Comparison of ENCODE assay signal across 7 cellular contexts in genomic region chr19:2290441-2291184, GRCh38. TPM values are rescaled to one million over a fixed set of nuclear protein-coding genes. Genes with fewer than 3 reads are reported as not detected.
A peak's percentile ranks its signal among the peaks of the same experiment; 100 is the strongest.
DNase-seq lines count a peak whose midpoint lies in the region; ATAC-seq, FAIRE-seq and TF ChIP-seq lines count a peak whose summit lies in the region.

No MANE protein-coding gene starts in this region.

- no peak overlapping the region for H2BK120ac ChIP-seq in H1 (replicated peaks; ENCODE audit: low read depth, low read length)

- ATAC-seq in HG02973 (IDR thresholded peaks at IDR 0.05; ENCODE audit: unreplicated experiment), result no peak

- no peak for FAIRE-seq in H1 (lab: Jason Lieb, UNC)

- H3K27ac ChIP-seq in H1 (ENCODE audit: low read depth, low read length), result no peak overlapping the region
- H3K27ac ChIP-seq in sigmoid colon, result peak overlapping the region in 1 of 4 donors; percentile 31

- TF ChIP-seq EP300 in H1 (IDR thresholded peaks at IDR 0.05; ENCODE audit: borderline replicate concordance in 1 of 2, low read depth in 2 of 2, low read length in 2 of 2) (no peak), sigmoid colon (IDR thresholded peaks at IDR 0.05) (no peak)

- H3K36me3 ChIP-seq in H1 (ENCODE audit: control insufficient read depth in 2 of 4, insufficient read depth in 4 of 4, low read length in 3 of 4) (peaks cover 0 to 6% (median 0%) of the 10 kb centered on the region in 4 experiments; a peak in 1 of 8 replicates), sigmoid colon (no peaks in the 10 kb centered on the region)

- H4K5ac ChIP-seq in H1 (ENCODE audit: insufficient read length, low read depth, low read length), result no peak overlapping the region

- TF ChIP-seq CTCF in GM12875 (IDR thresholded peaks at IDR 0.05; ENCODE audit: borderline replicate concordance, insufficient read depth, low read depth, low read length) (no peak), H1 (IDR thresholded peaks at IDR 0.05; ENCODE audit: control extremely low read depth in 1 of 3, insufficient read depth in 1 of 3, low read depth in 1 of 3, low read length in 3 of 3) (no peak), sigmoid colon (IDR thresholded peaks at IDR 0.05) (no peak)

- POLR2A ChIA-PET in H1 (lab: Charles Lee; ENCODE audit: partially characterized antibody), result interaction anchor here (0.5 to 2.1 kb wide), 14 partner anchors 7 to 212 kb away, joined by 3 to 17 read pairs (median 3); partner anchors contain the start of gene AMH

- H4K8ac ChIP-seq in H1 (ENCODE audit: extremely low read depth, insufficient read depth, low read length), result peak overlapping the region; percentile 75; the same call in 1 of the 2 replicates

- intact Hi-C loops in sigmoid colon (cut with DNase I), result no loop called here

- no peak overlapping the region for H3K56ac ChIP-seq in H1 (replicated peaks; ENCODE audit: insufficient read length, low read depth, low read length)

- H4K91ac ChIP-seq in H1 (replicated peaks; ENCODE audit: insufficient read length, low read length), result no peak overlapping the region

- H2AFZ ChIP-seq in H1 (ENCODE audit: low read length), result no peak overlapping the region

- CTCF ChIA-PET in H1 (lab: Charles Lee; ENCODE audit: partially characterized antibody), result interaction anchor here (0.6 to 2.3 kb wide), 9 partner anchors 13 to 443 kb away, joined by 3 to 20 read pairs (median 4); no protein-coding TSS in a partner anchor

- H3K9me3 ChIP-seq in H1 (ENCODE audit: insufficient read depth in 2 of 2, low read depth in 1 of 2, low read length in 1 of 2) (no peaks in the 10 kb centered on the region), sigmoid colon (no peaks in the 10 kb centered on the region)

- peaks cover 40 to 67% (median 59%) of the 10 kb centered on the region in 4 experiments for H3K27me3 ChIP-seq in H1 (replicated peaks in 1 of 4; ENCODE audit: control insufficient read depth in 3 of 4, extremely low read depth in 1 of 4, insufficient read depth in 3 of 4, low read length in 3 of 4)
- peaks cover 30 to 49% (median 44%) of the 10 kb centered on the region in 3 donors for H3K27me3 ChIP-seq in sigmoid colon

- no peak overlapping the region for H2BK5ac ChIP-seq in H1 (ENCODE audit: low read depth, low read length)

- H3K4me1 ChIP-seq in H1 (replicated peaks in 1 of 4; ENCODE audit: control insufficient read depth in 3 of 4, insufficient read depth in 4 of 4, low read length in 3 of 4) (peaks cover 0 to 24% (median 9%) of the 10 kb centered on the region in 4 experiments; a peak in 5 of 7 replicates), sigmoid colon (peaks cover 0 to 48% (median 44%) of the 10 kb centered on the region in 4 donors)

- WGBS in H1 (ENCODE audit: extremely low coverage in 1 of 2, insufficient coverage in 1 of 2, insufficient read length in 1 of 2, insufficient replicate concordance in 2 of 2, low coverage in 1 of 2, low lambda C conversion rate in 2 of 2, missing lambda C conversion rate in 1 of 2), 2 experiments, result 5% methylated on average over 76 of the region's 82 CpGs; no CpG with 5 or more reads in 1 of the 2 experiments
- 3% methylated on average over 82 of the region's 82 CpGs for WGBS in sigmoid colon, 2 donors

- H2BK20ac ChIP-seq in H1 (ENCODE audit: low read length), result no peak overlapping the region

- TF ChIP-seq RAD21 in H1 (IDR thresholded peaks at IDR 0.05 in 1 of 2, conservative IDR thresholded peaks at IDR 0.05 in 1 of 2; ENCODE audit: low read depth in 2 of 2, low read length in 2 of 2), result no peak

- peak overlapping the region; percentile 99; the same call in 1 of the 2 replicates for H2BK15ac ChIP-seq in H1 (ENCODE audit: low read length)

- no peak for TF ChIP-seq POLR2A in H1 (IDR thresholded peaks at IDR 0.05; ENCODE audit: control extremely low read depth in 1 of 2, low read depth in 2 of 2, low read length in 2 of 2)
- no peak for TF ChIP-seq POLR2A in sigmoid colon (IDR thresholded peaks at IDR 0.05)

- H3K79me2 ChIP-seq in H1 (ENCODE audit: control insufficient read depth in 1 of 2, insufficient read depth in 2 of 2, low read length in 2 of 2), result no peaks in the 10 kb centered on the region

- H2BK12ac ChIP-seq in H1 (ENCODE audit: low read depth, low read length), result peak overlapping the region; percentile 92; the same call in 1 of the 2 replicates

- H3K79me1 ChIP-seq in H1 (ENCODE audit: low read depth, low read length), result no peaks in the 10 kb centered on the region

- H3K23me2 ChIP-seq in H1 (ENCODE audit: low read depth, low read length), result peaks cover 10% of the 10 kb centered on the region; the same call in 1 of the 2 replicates

- peaks cover 0 to 11% of the 10 kb centered on the region in 2 experiments for H4K20me1 ChIP-seq in H1 (replicated peaks in 1 of 2; ENCODE audit: control insufficient read depth in 1 of 2, insufficient read depth in 2 of 2, low read length in 2 of 2)

- H3K4me2 ChIP-seq in H1 (ENCODE audit: insufficient read depth in 1 of 2, low read depth in 2 of 2, low read length in 2 of 2), result peak overlapping the region; percentile 58 to 97

- H3K4me3 ChIP-seq in GM12875 (ENCODE audit: low read depth, low read length), result peak overlapping the region; percentile 89
- H3K4me3 ChIP-seq in H1 (ENCODE audit: extremely low read depth in 1 of 4, insufficient read depth in 2 of 4, low read depth in 3 of 4, low read length in 4 of 4), result peak overlapping the region in 3 of 4 experiments; percentile 21 to 56 (median 36); a peak in 6 of 8 replicates
- peak overlapping the region in 3 of 4 donors; percentile 28 to 46 (median 40) for H3K4me3 ChIP-seq in sigmoid colon

- H3K9ac ChIP-seq in H1 (replicated peaks in 1 of 4; ENCODE audit: extremely low read depth in 1 of 4, low read depth in 3 of 4, low read length in 3 of 4), result no peak overlapping the region

- H2AK5ac ChIP-seq in H1 (ENCODE audit: low read depth, low read length), result no peak overlapping the region

- no peak overlapping the region for H3K4ac ChIP-seq in H1 (replicated peaks; ENCODE audit: insufficient read length, low read depth, low read length)

- H3K14ac ChIP-seq in H1 (ENCODE audit: insufficient read length), result no peak overlapping the region

- H3K23ac ChIP-seq in H1 (ENCODE audit: insufficient read length), result no peak overlapping the region

- peak overlapping the region; percentile 48; the same call in 1 of the 2 replicates for H3K18ac ChIP-seq in H1 (ENCODE audit: extremely low read depth, low read length)

- DNase-seq in NCI-H2171 treated with DMSO at 0.1 percent for 48 hours (lab: John Stamatoyannopoulos, UW) (peak; percentile 47), H1 (ENCODE audit: low read depth in 1 of 2, low spot score in 2 of 2) (peak in 1 of 2 experiments; percentile 79), sigmoid colon (no peak), SIG-M5 treated with dmso at 0.1 percent for 504 hours (lab: John Stamatoyannopoulos, UW; ENCODE audit: unreplicated experiment) (no peak), NAMALWA (ENCODE audit: low spot score) (no peak)

RNA-seq across cellular contexts. Expression of gene PEAK3, which starts 8.6 kb away (rescaled TPM):
- total RNA-seq in H1 (2021; fragmentation: NEBNext Ultra II Directional; extraction: Animal tissue kit (Norgen Biotek cat#: 25700)), result not detected in 2 replicates
- not detected in 2 replicates for polyA plus RNA-seq in H1 (2011; rRNA removed)
- polyA plus RNA-seq in H1 (2011; cell fraction: cytosol; rRNA removed), result not detected
- polyA plus RNA-seq in H1 (2011; cell fraction: nucleus; rRNA removed), result not detected
- polyA plus RNA-seq in H1 (2012, experiment 1 of 2), result 0.06 to 0.11 TPM in 2 of 4 replicates, not detected in the others
- not detected for polyA plus RNA-seq in H1 (2012, experiment 2 of 2)
- polyA plus RNA-seq in H1 (2013, experiment 1 of 2), result not detected
- not detected for polyA plus RNA-seq in H1 (2013, experiment 2 of 2)
- polyA minus RNA-seq in H1 (2011; rRNA and poly(A)+ RNA removed), result not detected in 2 replicates
- polyA minus RNA-seq in H1 (2011; cell fraction: cytosol; rRNA and poly(A)+ RNA removed), result not detected
- polyA minus RNA-seq in H1 (2011; cell fraction: nucleus; rRNA and poly(A)+ RNA removed), result not detected
- under 1 TPM; 0.41 to 0.82 (median 0.63) TPM for total RNA-seq in sigmoid colon
- polyA plus RNA-seq in sigmoid colon, result under 1 TPM; under 0.01 to 0.74 (median 0.46) TPM

RNA-seq across cellular contexts. Expression of gene LINGO3, which starts 17.3 kb away (rescaled TPM):
- total RNA-seq in H1 (2021; fragmentation: NEBNext Ultra II Directional; extraction: Animal tissue kit (Norgen Biotek cat#: 25700)), result 0.13 TPM in 1 of 2 replicates, not detected in the other
- polyA plus RNA-seq in H1 (2011; rRNA removed) (0.59 and 0.93 TPM in 2 replicates), sigmoid colon (under 1 TPM in 1 of 3 donors, not detected in 2; 0.70 TPM)
- polyA plus RNA-seq in H1 (2011; cell fraction: cytosol; rRNA removed), result 0.62 TPM
- 0.64 TPM for polyA plus RNA-seq in H1 (2011; cell fraction: nucleus; rRNA removed)
- polyA plus RNA-seq in H1 (2012, experiment 1 of 2), result 0.25 to 0.36 TPM (median 0.27 TPM) in 3 of 4 replicates, not detected in the other
- polyA plus RNA-seq in H1 (2012, experiment 2 of 2), result 0.16 TPM
- polyA plus RNA-seq in H1 (2013, experiment 1 of 2), result 0.26 TPM
- polyA plus RNA-seq in H1 (2013, experiment 2 of 2), result 0.35 TPM
- 0.13 TPM in 1 of 2 replicates, not detected in the other for polyA minus RNA-seq in H1 (2011; rRNA and poly(A)+ RNA removed)
- polyA minus RNA-seq in H1 (2011; cell fraction: cytosol; rRNA and poly(A)+ RNA removed), result not detected
- 0.60 TPM for polyA minus RNA-seq in H1 (2011; cell fraction: nucleus; rRNA and poly(A)+ RNA removed)
- total RNA-seq in sigmoid colon, result under 1 TPM in 1 of 4 donors, not detected in 3; 0.14 TPM

RNA-seq across cellular contexts. Expression of gene JSRP1, which starts 34.4 kb away (rescaled TPM):
- total RNA-seq in H1 (2021; fragmentation: NEBNext Ultra II Directional; extraction: Animal tissue kit (Norgen Biotek cat#: 25700)), result 0.56 and 1.7 TPM in 2 replicates
- polyA plus RNA-seq in H1 (2011; rRNA removed) (0.24 and 0.53 TPM in 2 replicates), sigmoid colon (1 to 10 TPM in 2 of 3 donors, not detected in 1; 1.0 to 1.6 TPM)
- 0.41 TPM for polyA plus RNA-seq in H1 (2011; cell fraction: cytosol; rRNA removed)
- polyA plus RNA-seq in H1 (2011; cell fraction: nucleus; rRNA removed), result 0.10 TPM
- polyA plus RNA-seq in H1 (2012, experiment 1 of 2), result 0.40 to 2.0 TPM (median 1.1 TPM) in 3 of 4 replicates, not detected in the other
- polyA plus RNA-seq in H1 (2012, experiment 2 of 2), result not detected
- 0.83 TPM for polyA plus RNA-seq in H1 (2013, experiment 1 of 2)
- polyA plus RNA-seq in H1 (2013, experiment 2 of 2), result 0.96 TPM
- polyA minus RNA-seq in H1 (2011; rRNA and poly(A)+ RNA removed), result not detected in 2 replicates
- polyA minus RNA-seq in H1 (2011; cell fraction: cytosol; rRNA and poly(A)+ RNA removed), result not detected
- polyA minus RNA-seq in H1 (2011; cell fraction: nucleus; rRNA and poly(A)+ RNA removed), result not detected
- total RNA-seq in sigmoid colon, result under 1 TPM in 1 of 4 donors, not detected in 3; 0.36 TPM

RNA-seq across cellular contexts. Expression of gene LSM7, which starts 37.8 kb away (rescaled TPM):
- 228 and 238 TPM in 2 replicates for total RNA-seq in H1 (2021; fragmentation: NEBNext Ultra II Directional; extraction: Animal tissue kit (Norgen Biotek cat#: 25700))
- polyA plus RNA-seq in H1 (2011; rRNA removed), result 1,335 and 1,623 TPM in 2 replicates
- 1,271 TPM for polyA plus RNA-seq in H1 (2011; cell fraction: cytosol; rRNA removed)
- 377 TPM for polyA plus RNA-seq in H1 (2011; cell fraction: nucleus; rRNA removed)
- polyA plus RNA-seq in H1 (2012, experiment 1 of 2), result 395 to 466 TPM (median 428 TPM) in 4 replicates
- 735 TPM for polyA plus RNA-seq in H1 (2012, experiment 2 of 2)
- polyA plus RNA-seq in H1 (2013, experiment 1 of 2), result 408 TPM
- polyA plus RNA-seq in H1 (2013, experiment 2 of 2), result 417 TPM
- polyA minus RNA-seq in H1 (2011; rRNA and poly(A)+ RNA removed), result 20.1 and 23.2 TPM in 2 replicates
- polyA minus RNA-seq in H1 (2011; cell fraction: cytosol; rRNA and poly(A)+ RNA removed), result 67.1 TPM
- polyA minus RNA-seq in H1 (2011; cell fraction: nucleus; rRNA and poly(A)+ RNA removed), result 79.0 TPM
- 100 to 1,000 TPM in 2 of 4 donors, 10 to 100 TPM in 2; 51.5 to 139 (median 100) TPM for total RNA-seq in sigmoid colon
- polyA plus RNA-seq in sigmoid colon, result 100 to 1,000 TPM; 234 to 427 (median 235) TPM

RNA-seq across cellular contexts. Expression of gene SPPL2B, which starts 37.9 kb away (rescaled TPM):
- 52.6 and 55.7 TPM in 2 replicates for total RNA-seq in H1 (2021; fragmentation: NEBNext Ultra II Directional; extraction: Animal tissue kit (Norgen Biotek cat#: 25700))
- polyA plus RNA-seq in H1 (2011; rRNA removed) (34.8 and 83.1 TPM in 2 replicates), sigmoid colon (100 to 1,000 TPM in 1 of 3 donors, 10 to 100 TPM in 1, 1 to 10 TPM in 1; 6.0 to 145 (median 12.0) TPM)
- 61.8 TPM for polyA plus RNA-seq in H1 (2011; cell fraction: cytosol; rRNA removed)
- 378 TPM for polyA plus RNA-seq in H1 (2011; cell fraction: nucleus; rRNA removed)
- polyA plus RNA-seq in H1 (2012, experiment 1 of 2), result 36.1 to 78.9 TPM (median 69.1 TPM) in 4 replicates
- 44.7 TPM for polyA plus RNA-seq in H1 (2012, experiment 2 of 2)
- 40.7 TPM for polyA plus RNA-seq in H1 (2013, experiment 1 of 2)
- polyA plus RNA-seq in H1 (2013, experiment 2 of 2), result 37.4 TPM
- polyA minus RNA-seq in H1 (2011; rRNA and poly(A)+ RNA removed), result 16.2 and 16.8 TPM in 2 replicates
- polyA minus RNA-seq in H1 (2011; cell fraction: cytosol; rRNA and poly(A)+ RNA removed), result 33.4 TPM
- 47.4 TPM for polyA minus RNA-seq in H1 (2011; cell fraction: nucleus; rRNA and poly(A)+ RNA removed)
- total RNA-seq in sigmoid colon, result 10 to 100 TPM; 14.6 to 47.4 (median 24.0) TPM

Comparison
In these comparisons a context has a peak if more than half of its experiments do, and no peak if none do; other contexts are left out.
1. H3K4me3 ChIP-seq: peak in every context shown above with its lines; median percentile 89 in GM12875; 40 in sigmoid colon; 36 in H1.